16 cellular contexts compared by ENCODE assay signal in the genomic region with DNA sequence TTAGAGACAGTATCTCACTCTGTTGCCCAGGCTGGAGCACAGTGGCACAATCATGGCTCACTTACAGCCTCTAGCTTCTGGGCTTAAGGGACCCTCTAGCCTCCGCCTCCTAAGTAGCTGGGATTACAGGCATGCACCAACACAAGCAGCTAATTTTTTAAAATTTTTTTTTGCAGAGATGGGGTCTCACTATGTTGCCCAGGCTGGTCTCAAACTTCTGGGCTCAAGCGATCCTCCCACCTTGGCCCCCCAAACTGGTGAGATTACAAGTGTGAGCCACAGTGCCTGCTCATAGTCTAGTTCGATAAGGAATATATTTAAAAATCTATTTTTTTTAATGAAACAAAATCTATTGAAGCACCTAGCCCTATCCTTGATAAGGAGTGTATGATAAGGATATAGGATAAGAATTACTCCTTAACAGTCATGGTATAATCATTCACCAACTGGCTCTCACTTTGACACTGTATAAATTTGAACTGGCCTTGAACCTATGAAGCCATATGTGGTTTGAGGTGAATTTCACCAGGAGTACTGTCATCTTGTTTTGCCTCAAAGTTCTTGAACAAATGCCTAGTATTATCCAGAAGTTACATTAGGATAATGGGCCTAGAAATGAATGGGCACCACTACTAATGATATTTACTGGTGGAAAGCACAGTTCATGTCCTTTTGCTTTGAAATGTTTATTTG.
A peak's percentile ranks its signal among the peaks of the same experiment; 100 is the strongest.
DNase-seq lines count a peak whose midpoint lies in the region; ATAC-seq and TF ChIP-seq lines count a peak whose summit lies in the region.
"Had no signal": no experiment of that assay in that cellular context is flagged by ENCODE, and none has a peak within 500 bp of the region (broad histone marks: within the 10 kb centered on the region; RNA-seq: fewer than 3 reads in every experiment).

No MANE protein-coding gene starts in this region.

- no peak overlapping the region for H3K27ac ChIP-seq in endodermal cell (ENCODE audit: low read depth, low read length)
- H3K27ac ChIP-seq: SJCRH30 had no signal

- H3K9me3 Mint-ChIP-seq in Caco-2 (ENCODE audit: unreplicated experiment) (peaks cover 8% of the 10 kb centered on the region), endodermal cell (no peaks in the 10 kb centered on the region), nephron (peaks cover 3% of the 10 kb centered on the region)
- H3K9me3 Mint-ChIP-seq: H9 had no signal

- H3K27ac Mint-ChIP-seq in Caco-2 (ENCODE audit: unreplicated experiment), result peak overlapping the region; percentile 34
- H3K27ac Mint-ChIP-seq in endodermal cell, result no peak overlapping the region
- H3K27ac Mint-ChIP-seq in nephron, result peak overlapping the region; percentile 54 to 90 (median 61)

- H3K4me3 Mint-ChIP-seq in Caco-2 (ENCODE audit: unreplicated experiment) (no peak overlapping the region), endodermal cell (no peak overlapping the region), nephron (no peak overlapping the region)
- H3K4me3 Mint-ChIP-seq: H9 had no signal

- H3K4me1 Mint-ChIP-seq in Caco-2 (ENCODE audit: low read depth, unreplicated experiment) (peaks cover 26% of the 10 kb centered on the region), endodermal cell (peaks cover 34% of the 10 kb centered on the region), nephron (peaks cover 28% of the 10 kb centered on the region)

- DNase-seq in Caco-2 (no peak), NCI-H69 (lab: John Stamatoyannopoulos, UW) (peak; percentile 16), endodermal cell (no peak), NCI-H1048 (lab: John Stamatoyannopoulos, UW) (no peak)
- DNase-seq in stimulated activated naive CD8-positive, alpha-beta T cell treated with anti-CD3 and anti-CD28 coated beads, Interleukin-15, Interleukin-2, amounts not matched to agents 100 U/mL and 50 U/mL, for 24 hours, result no peak
- DNase-seq in central memory CD4-positive, alpha-beta T cell, result no peak
- DNase-seq: BE2C, DMS79 treated with DMSO at 0.1 percent for 48 hours, H9, KG1, NCI-H2029 treated with DMSO at 0.1 percent for 48 hours, NCI-H345, NCI-H524, NCI-H82 had no signal

- CTCF ChIA-PET in Caco-2 (lab: Charles Lee), result no interaction called here

- no peak overlapping the region for H3K4me3 ChIP-seq in Caco-2 (ENCODE audit: low read depth, low read length)
- H3K4me3 ChIP-seq in endodermal cell (ENCODE audit: low read length), result peak overlapping the region; percentile 34
- H3K4me3 ChIP-seq: SJCRH30 had no signal

- POLR2A ChIA-PET in Caco-2 (lab: Charles Lee), result no interaction called here

- intact Hi-C loops in Caco-2 (cut with micrococcal nuclease; ENCODE audit: unreplicated experiment), result no loop called here

- H3K9me3 ChIP-seq in Caco-2, result 0 out of 2 replicates have a peak, but pooled peaks cover 5% of the 10 kb centered on the region
- H3K9me3 ChIP-seq in endodermal cell (ENCODE audit: control insufficient read depth, low read length), result no peaks in the 10 kb centered on the region
- H3K9me3 ChIP-seq: BE2C, SJCRH30 had no signal

- H3K36me3 Mint-ChIP-seq in Caco-2 (ENCODE audit: insufficient read depth, unreplicated experiment) (peaks cover 10% of the 10 kb centered on the region), endodermal cell (ENCODE audit: low read depth) (peaks cover 3% of the 10 kb centered on the region), nephron (ENCODE audit: low read depth) (peaks cover 9% of the 10 kb centered on the region)

- no peak overlapping the region for H3K9ac ChIP-seq in endodermal cell (ENCODE audit: extremely low read depth, low read length, poor library complexity, severe bottlenecking)

- H3K4me1 ChIP-seq in Caco-2, result peaks cover 67% of the 10 kb centered on the region
- H3K4me1 ChIP-seq in endodermal cell (ENCODE audit: control insufficient read depth, insufficient read depth, low read length), result peaks cover 16% of the 10 kb centered on the region
- H3K4me1 ChIP-seq: BE2C had no signal

- H3K27me3 ChIP-seq in Caco-2 (replicated peaks; ENCODE audit: control insufficient read depth, insufficient read depth, low read length) (no peaks in the 10 kb centered on the region), endodermal cell (ENCODE audit: control insufficient read depth, insufficient read depth, low read length, poor library complexity, severe bottlenecking) (no peaks in the 10 kb centered on the region)
- H3K27me3 ChIP-seq: BE2C, SJCRH30 had no signal

- H3K36me3 ChIP-seq in Caco-2 (ENCODE audit: control insufficient read depth, insufficient read depth, low read length) (no peaks in the 10 kb centered on the region), endodermal cell (ENCODE audit: control insufficient read depth, insufficient read depth, low read length) (no peaks in the 10 kb centered on the region)
- H3K36me3 ChIP-seq: BE2C, SJCRH30 had no signal

- BruUV-seq in Caco-2 (replicated peaks; lab: Mats Ljungman, UMichigan), result no TSS peak

- ATAC-seq in stimulated activated naive CD8-positive, alpha-beta T cell treated with anti-CD3 and anti-CD28 coated beads, Interleukin-15, Interleukin-2, amounts not matched to agents 100 U/mL and 50 U/mL, for 24 hours, result no peak

- no peaks in the 10 kb centered on the region for H3K27me3 Mint-ChIP-seq in Caco-2 (ENCODE audit: insufficient read depth, unreplicated experiment)
- H3K27me3 Mint-ChIP-seq in endodermal cell (ENCODE audit: insufficient read depth), result no peaks in the 10 kb centered on the region
- H3K27me3 Mint-ChIP-seq in nephron (ENCODE audit: low read depth), result no peaks in the 10 kb centered on the region

- TF ChIP-seq CTCF in Caco-2 (IDR thresholded peaks at IDR 0.05; ENCODE audit: insufficient read depth in 1 of 2, low read depth in 1 of 2, low read length in 1 of 2, severe bottlenecking in 1 of 2, unreplicated experiment in 1 of 2) (no peak), endodermal cell (conservative IDR thresholded peaks at IDR 0.05) (no peak), nephron (IDR thresholded peaks at IDR 0.05; ENCODE audit: unreplicated experiment in 3 of 3) (no peak)

- WGBS in endodermal cell (ENCODE audit: insufficient coverage in 1 of 2, insufficient read length in 1 of 2), 2 experiments, result 87 to 100% methylated on average over 2 of the region's 3 CpGs
